ENCODE assay signal across 1 cellular context in the genomic region with DNA sequence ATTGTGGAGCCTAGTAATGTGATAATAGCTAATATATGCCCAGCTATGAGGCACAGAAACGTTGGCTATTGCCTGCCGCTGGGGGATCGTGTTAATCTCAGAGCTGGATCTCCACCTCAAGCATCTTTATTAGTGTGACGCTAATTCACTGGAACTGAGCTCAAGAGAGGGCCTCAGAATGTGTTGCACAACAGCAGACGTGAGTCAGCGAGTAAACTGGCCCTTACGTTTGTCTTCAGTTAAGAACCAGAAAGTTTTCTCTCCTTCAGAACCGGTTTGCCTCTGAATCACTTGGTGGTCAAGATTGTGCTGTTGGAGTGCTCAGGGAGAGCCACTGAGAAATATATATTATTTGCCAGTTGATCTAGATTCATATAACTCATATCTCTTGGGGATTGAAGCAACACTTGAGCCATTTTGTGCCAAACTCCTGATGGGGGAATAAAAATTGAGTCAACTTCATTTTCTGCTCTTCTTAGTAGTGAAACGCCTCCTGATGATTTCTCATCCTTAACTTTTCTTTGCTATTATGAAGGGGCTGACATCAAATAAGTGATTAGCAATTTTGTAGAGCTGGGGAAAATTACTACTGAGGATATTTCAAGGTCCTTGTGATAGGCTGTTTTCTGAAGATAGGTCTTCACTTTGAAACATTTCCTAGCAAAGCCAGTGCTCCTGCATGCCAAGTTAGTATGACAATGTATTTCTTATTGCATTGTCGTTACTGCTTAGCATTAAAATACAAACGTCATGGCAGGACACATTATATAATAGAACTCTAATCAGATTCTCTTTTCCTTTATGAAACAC.
A peak's percentile ranks its signal among the peaks of the same experiment; 100 is the strongest.
TF ChIP-seq lines count a peak whose summit lies in the region.

No MANE protein-coding gene starts in this region.

TF ChIP-seq in K562, 482 proteins besides CTCF, POLR2A, EP300 and RAD21 (continued from another document and continues in another):
- TF ChIP-seq NBN (IDR thresholded peaks at IDR 0.05; ENCODE audit: low read depth) (peak; percentile 68; the same call in 1 of the 2 replicates), NCOR1 (IDR thresholded peaks at IDR 0.05) (no peak), CTBP1 (IDR thresholded peaks at IDR 0.05; ENCODE audit: borderline replicate concordance) (peak; percentile 80), ZNF717 (CRISPR knock-in tag; IDR thresholded peaks at IDR 0.05) (no peak), ZNF140 (CRISPR knock-in tag; IDR thresholded peaks at IDR 0.05) (peak; percentile 21; the same call in 1 of the 2 replicates), CREB3L1 (IDR thresholded peaks at IDR 0.05; ENCODE audit: borderline replicate concordance, low read depth) (no peak; the same call in 1 of the 2 replicates), FOXK1 (CRISPR knock-in tag; IDR thresholded peaks at IDR 0.05; ENCODE audit: borderline replicate concordance) (no peak), ELF4 (CRISPR knock-in tag; IDR thresholded peaks at IDR 0.05) (no peak), ZKSCAN3 (CRISPR knock-in tag; IDR thresholded peaks at IDR 0.05) (peak; percentile 23; the same call in 1 of the 2 replicates), ZNF449 (CRISPR knock-in tag; IDR thresholded peaks at IDR 0.05) (peak; percentile 87), MTA2 (IDR thresholded peaks at IDR 0.05; ENCODE audit: low read depth) (peak; percentile 27; the same call in 1 of the 2 replicates), SMARCC2 (IDR thresholded peaks at IDR 0.05; ENCODE audit: low read depth) (peak; percentile 73; the same call in 1 of the 2 replicates), E4F1 (CRISPR knock-in tag; IDR thresholded peaks at IDR 0.05; ENCODE audit: borderline replicate concordance) (no peak), THAP12 (CRISPR knock-in tag; IDR thresholded peaks at IDR 0.05) (no peak), TAL1 (IDR thresholded peaks at IDR 0.05) (no peak), NCOA2 (IDR thresholded peaks at IDR 0.05; ENCODE audit: partially characterized antibody in 2 of 2) (no peak), ZNF41 (CRISPR knock-in tag; conservative IDR thresholded peaks at IDR 0.05) (peak; percentile 88), CXXC5 (CRISPR knock-in tag; IDR thresholded peaks at IDR 0.05) (peak; percentile 82), HDAC3 (IDR thresholded peaks at IDR 0.05; ENCODE audit: borderline replicate concordance, partially characterized antibody) (peak; percentile 25), YY1 (IDR thresholded peaks at IDR 0.05; ENCODE audit: borderline replicate concordance in 1 of 3, control insufficient read depth in 1 of 3, extremely low read depth in 1 of 3, insufficient read depth in 3 of 3, insufficient read length in 1 of 3, insufficient replicate concordance in 2 of 3, low read depth in 1 of 3, low read length in 2 of 3) (no peak), C11orf30 (IDR thresholded peaks at IDR 0.05; ENCODE audit: low read depth) (peak; percentile 86), MAFK (IDR thresholded peaks at IDR 0.05; ENCODE audit: low read length) (peak; percentile 71), U2AF2 (optimal IDR thresholded peaks at IDR 0.05; ENCODE audit: low read depth, low read length) (no peak), CBFA2T2 (conservative IDR thresholded peaks at IDR 0.05) (no peak), POU5F1 (IDR thresholded peaks at IDR 0.05; ENCODE audit: borderline replicate concordance, low read depth, low read length, partially characterized antibody) (no peak), ZKSCAN8 (CRISPR knock-in tag; IDR thresholded peaks at IDR 0.05) (peak; percentile 78; the same call in 1 of the 2 replicates), U2AF1 (optimal IDR thresholded peaks at IDR 0.05; ENCODE audit: low read depth, low read length) (no peak), CREB1 (IDR thresholded peaks at IDR 0.05) (no peak), CREB1 (CRISPR knock-in tag; IDR thresholded peaks at IDR 0.05) (no peak), MCM5 (IDR thresholded peaks at IDR 0.05; ENCODE audit: low read depth) (no peak), GTF2A2 (tag; IDR thresholded peaks at IDR 0.05) (peak; percentile 83), ZNF282 (CRISPR knock-in tag; IDR thresholded peaks at IDR 0.05) (no peak), PML (IDR thresholded peaks at IDR 0.05; ENCODE audit: low read length) (no peak; the same call in 1 of the 2 replicates), ZNF175 (CRISPR knock-in tag; IDR thresholded peaks at IDR 0.05; ENCODE audit: low read depth) (peak; percentile 92), SMARCA5 (IDR thresholded peaks at IDR 0.05) (no peak), NR3C1 (CRISPR knock-in tag; IDR thresholded peaks at IDR 0.05) (no peak), GTF2F1 (IDR thresholded peaks at IDR 0.05; ENCODE audit: low read depth, low read length) (no peak)
- TF ChIP-seq, protein P1, sequence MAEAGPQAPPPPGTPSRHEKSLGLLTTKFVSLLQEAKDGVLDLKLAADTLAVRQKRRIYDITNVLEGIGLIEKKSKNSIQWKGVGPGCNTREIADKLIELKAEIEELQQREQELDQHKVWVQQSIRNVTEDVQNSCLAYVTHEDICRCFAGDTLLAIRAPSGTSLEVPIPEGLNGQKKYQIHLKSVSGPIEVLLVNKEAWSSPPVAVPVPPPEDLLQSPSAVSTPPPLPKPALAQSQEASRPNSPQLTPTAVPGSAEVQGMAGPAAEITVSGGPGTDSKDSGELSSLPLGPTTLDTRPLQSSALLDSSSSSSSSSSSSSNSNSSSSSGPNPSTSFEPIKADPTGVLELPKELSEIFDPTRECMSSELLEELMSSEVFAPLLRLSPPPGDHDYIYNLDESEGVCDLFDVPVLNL (CRISPR knock-in tag; IDR thresholded peaks at IDR 0.05; ENCODE audit: low read depth), result no peak
- TF ChIP-seq, protein P2, sequence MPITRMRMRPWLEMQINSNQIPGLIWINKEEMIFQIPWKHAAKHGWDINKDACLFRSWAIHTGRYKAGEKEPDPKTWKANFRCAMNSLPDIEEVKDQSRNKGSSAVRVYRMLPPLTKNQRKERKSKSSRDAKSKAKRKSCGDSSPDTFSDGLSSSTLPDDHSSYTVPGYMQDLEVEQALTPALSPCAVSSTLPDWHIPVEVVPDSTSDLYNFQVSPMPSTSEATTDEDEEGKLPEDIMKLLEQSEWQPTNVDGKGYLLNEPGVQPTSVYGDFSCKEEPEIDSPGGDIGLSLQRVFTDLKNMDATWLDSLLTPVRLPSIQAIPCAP (CRISPR knock-in tag; IDR thresholded peaks at IDR 0.05; ENCODE audit: borderline replicate concordance), result no peak
- TF ChIP-seq, protein P3, sequence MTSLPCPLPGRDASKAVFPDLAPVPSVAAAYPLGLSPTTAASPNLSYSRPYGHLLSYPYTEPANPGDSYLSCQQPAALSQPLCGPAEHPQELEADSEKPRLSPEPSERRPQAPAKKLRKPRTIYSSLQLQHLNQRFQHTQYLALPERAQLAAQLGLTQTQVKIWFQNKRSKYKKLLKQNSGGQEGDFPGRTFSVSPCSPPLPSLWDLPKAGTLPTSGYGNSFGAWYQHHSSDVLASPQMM (CRISPR knock-in tag; IDR thresholded peaks at IDR 0.05), result no peak
- TF ChIP-seq, protein P4, sequence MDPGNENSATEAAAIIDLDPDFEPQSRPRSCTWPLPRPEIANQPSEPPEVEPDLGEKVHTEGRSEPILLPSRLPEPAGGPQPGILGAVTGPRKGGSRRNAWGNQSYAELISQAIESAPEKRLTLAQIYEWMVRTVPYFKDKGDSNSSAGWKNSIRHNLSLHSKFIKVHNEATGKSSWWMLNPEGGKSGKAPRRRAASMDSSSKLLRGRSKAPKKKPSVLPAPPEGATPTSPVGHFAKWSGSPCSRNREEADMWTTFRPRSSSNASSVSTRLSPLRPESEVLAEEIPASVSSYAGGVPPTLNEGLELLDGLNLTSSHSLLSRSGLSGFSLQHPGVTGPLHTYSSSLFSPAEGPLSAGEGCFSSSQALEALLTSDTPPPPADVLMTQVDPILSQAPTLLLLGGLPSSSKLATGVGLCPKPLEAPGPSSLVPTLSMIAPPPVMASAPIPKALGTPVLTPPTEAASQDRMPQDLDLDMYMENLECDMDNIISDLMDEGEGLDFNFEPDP (CRISPR knock-in tag; IDR thresholded peaks at IDR 0.05), result no peak
- TF ChIP-seq, protein P5, sequence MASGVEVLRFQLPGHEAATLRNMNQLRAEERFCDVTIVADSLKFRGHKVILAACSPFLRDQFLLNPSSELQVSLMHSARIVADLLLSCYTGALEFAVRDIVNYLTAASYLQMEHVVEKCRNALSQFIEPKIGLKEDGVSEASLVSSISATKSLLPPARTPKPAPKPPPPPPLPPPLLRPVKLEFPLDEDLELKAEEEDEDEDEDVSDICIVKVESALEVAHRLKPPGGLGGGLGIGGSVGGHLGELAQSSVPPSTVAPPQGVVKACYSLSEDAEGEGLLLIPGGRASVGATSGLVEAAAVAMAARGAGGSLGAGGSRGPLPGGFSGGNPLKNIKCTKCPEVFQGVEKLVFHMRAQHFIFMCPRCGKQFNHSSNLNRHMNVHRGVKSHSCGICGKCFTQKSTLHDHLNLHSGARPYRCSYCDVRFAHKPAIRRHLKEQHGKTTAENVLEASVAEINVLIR (CRISPR knock-in tag; IDR thresholded peaks at IDR 0.05), result 0 out of 2 replicates have a peak, but pooled peaks have one; percentile 38
- TF ChIP-seq, protein P6, sequence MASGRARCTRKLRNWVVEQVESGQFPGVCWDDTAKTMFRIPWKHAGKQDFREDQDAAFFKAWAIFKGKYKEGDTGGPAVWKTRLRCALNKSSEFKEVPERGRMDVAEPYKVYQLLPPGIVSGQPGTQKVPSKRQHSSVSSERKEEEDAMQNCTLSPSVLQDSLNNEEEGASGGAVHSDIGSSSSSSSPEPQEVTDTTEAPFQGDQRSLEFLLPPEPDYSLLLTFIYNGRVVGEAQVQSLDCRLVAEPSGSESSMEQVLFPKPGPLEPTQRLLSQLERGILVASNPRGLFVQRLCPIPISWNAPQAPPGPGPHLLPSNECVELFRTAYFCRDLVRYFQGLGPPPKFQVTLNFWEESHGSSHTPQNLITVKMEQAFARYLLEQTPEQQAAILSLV (tag; IDR thresholded peaks at IDR 0.05), result peak; percentile 90
- TF ChIP-seq, protein P7, sequence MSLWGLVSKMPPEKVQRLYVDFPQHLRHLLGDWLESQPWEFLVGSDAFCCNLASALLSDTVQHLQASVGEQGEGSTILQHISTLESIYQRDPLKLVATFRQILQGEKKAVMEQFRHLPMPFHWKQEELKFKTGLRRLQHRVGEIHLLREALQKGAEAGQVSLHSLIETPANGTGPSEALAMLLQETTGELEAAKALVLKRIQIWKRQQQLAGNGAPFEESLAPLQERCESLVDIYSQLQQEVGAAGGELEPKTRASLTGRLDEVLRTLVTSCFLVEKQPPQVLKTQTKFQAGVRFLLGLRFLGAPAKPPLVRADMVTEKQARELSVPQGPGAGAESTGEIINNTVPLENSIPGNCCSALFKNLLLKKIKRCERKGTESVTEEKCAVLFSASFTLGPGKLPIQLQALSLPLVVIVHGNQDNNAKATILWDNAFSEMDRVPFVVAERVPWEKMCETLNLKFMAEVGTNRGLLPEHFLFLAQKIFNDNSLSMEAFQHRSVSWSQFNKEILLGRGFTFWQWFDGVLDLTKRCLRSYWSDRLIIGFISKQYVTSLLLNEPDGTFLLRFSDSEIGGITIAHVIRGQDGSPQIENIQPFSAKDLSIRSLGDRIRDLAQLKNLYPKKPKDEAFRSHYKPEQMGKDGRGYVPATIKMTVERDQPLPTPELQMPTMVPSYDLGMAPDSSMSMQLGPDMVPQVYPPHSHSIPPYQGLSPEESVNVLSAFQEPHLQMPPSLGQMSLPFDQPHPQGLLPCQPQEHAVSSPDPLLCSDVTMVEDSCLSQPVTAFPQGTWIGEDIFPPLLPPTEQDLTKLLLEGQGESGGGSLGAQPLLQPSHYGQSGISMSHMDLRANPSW (CRISPR knock-in tag; IDR thresholded peaks at IDR 0.05), result no peak
